ENCODE assay signal across 30 cellular contexts in genomic region chr10:60618861-60619260, GRCh38.
DNase-seq lines count a peak whose midpoint lies in the region; ATAC-seq, FAIRE-seq and TF ChIP-seq lines count a peak whose summit lies in the region.
"Had no signal": no experiment of that assay in that cellular context is flagged by ENCODE, and none has a peak within 500 bp of the region (broad histone marks: within the 10 kb centered on the region; RNA-seq: fewer than 3 reads in every experiment).

No MANE protein-coding gene starts in this region.

- FAIRE-seq in H54 (lab: Jason Lieb, UNC) = peak; percentile 78
- FAIRE-seq: A204.1, bronchial epithelial cell, colon, HTR-8/SVneo had no signal

- DNase-seq in T-helper 1 cell = no peak
- DNase-seq in H54 (ENCODE audit: insufficient read length, low spot score) = no peak
- no peak for DNase-seq in neural crest cell (ENCODE audit: low read depth, low spot score)
- DNase-seq in NCI-H1436 (lab: John Stamatoyannopoulos, UW) = no peak
- no peak for DNase-seq in islet precursor cell
- DNase-seq: activated B cell treated with CpG ODN at 0.5 μM for 24 hours; activated CD4-positive, alpha-beta T cell treated with anti-CD3 and anti-CD28 coated beads, Interleukin-2, amount 50 U/mL, for 48 hours; DMS53; effector memory CD4-positive, alpha-beta T cell; GDM1; KG1; mesenchymal stem cell; MM.1S; NCI-H1417 treated with DMSO at 0.1 percent for 48 hours; NCI-H2107; NCI-H446; NCI-H774; stimulated activated CD4-positive, alpha-beta T cell treated with anti-CD3 and anti-CD28 coated beads, Interleukin-15, amount 100 ng/mL, for 24 hours; stimulated activated naive CD4-positive, alpha-beta T cell treated with Interleukin-2 at 50 U/mL for 16 hours; SW 1271; uterus had no signal

- no peaks in the 10 kb centered on the region for H3K27me3 Mint-ChIP-seq in T-helper 1 cell treated with Interleukin-12 subunit alpha and Interleukin-12 subunit beta and Interleukin-4 antibody, amounts not matched to agents 30 μg/mL and 1 μg/mL, for 36 hours (ENCODE audit: low read depth)
- no peaks in the 10 kb centered on the region for H3K27me3 Mint-ChIP-seq in activated T-helper 17 cell treated with anti-CD3 and anti-CD28 coated beads, Interleukin-2, amount 50 U/mL, for 72 hours
- no peaks in the 10 kb centered on the region for H3K27me3 Mint-ChIP-seq in neural crest cell (ENCODE audit: low read depth)
- H3K27me3 Mint-ChIP-seq: activated B cell treated with CpG ODN at 0.5 μM for 24 hours; activated naive CD4-positive, alpha-beta T cell treated with anti-CD3 and anti-CD28 coated beads, Interleukin-2, amount 50 U/mL, for 24 hours had no signal

- H3K4me3 Mint-ChIP-seq in T-helper 1 cell treated with Interleukin-12 subunit alpha and Interleukin-12 subunit beta and Interleukin-4 antibody, amounts not matched to agents 30 μg/mL and 1 μg/mL, for 36 hours = no peak overlapping the region
- H3K4me3 Mint-ChIP-seq in activated T-helper 17 cell treated with anti-CD3 and anti-CD28 coated beads, Interleukin-2, amount 50 U/mL, for 72 hours = no peak overlapping the region
- no peak overlapping the region for H3K4me3 Mint-ChIP-seq in neural crest cell
- H3K4me3 Mint-ChIP-seq: activated B cell treated with CpG ODN at 0.5 μM for 24 hours; activated naive CD4-positive, alpha-beta T cell treated with anti-CD3 and anti-CD28 coated beads, Interleukin-2, amount 50 U/mL, for 24 hours; B cell had no signal

- H3K4me1 Mint-ChIP-seq in T-helper 1 cell treated with Interleukin-12 subunit alpha and Interleukin-12 subunit beta and Interleukin-4 antibody, amounts not matched to agents 30 μg/mL and 1 μg/mL, for 36 hours (ENCODE audit: low read depth) = peaks cover 13% of the 10 kb centered on the region
- peaks cover 18% of the 10 kb centered on the region for H3K4me1 Mint-ChIP-seq in activated T-helper 17 cell treated with anti-CD3 and anti-CD28 coated beads, Interleukin-2, amount 50 U/mL, for 72 hours
- no peaks in the 10 kb centered on the region for H3K4me1 Mint-ChIP-seq in neural crest cell
- H3K4me1 Mint-ChIP-seq: activated B cell treated with CpG ODN at 0.5 μM for 24 hours, B cell had no signal

- TF ChIP-seq POLR2A in H54 (IDR thresholded peaks at IDR 0.05; ENCODE audit: low read depth, low read length) = no peak

- H3K9me3 Mint-ChIP-seq in T-helper 1 cell treated with Interleukin-12 subunit alpha and Interleukin-12 subunit beta and Interleukin-4 antibody, amounts not matched to agents 30 μg/mL and 1 μg/mL, for 36 hours = no peaks in the 10 kb centered on the region
- H3K9me3 Mint-ChIP-seq in activated T-helper 17 cell treated with anti-CD3 and anti-CD28 coated beads, Interleukin-2, amount 50 U/mL, for 72 hours = no peaks in the 10 kb centered on the region
- no peaks in the 10 kb centered on the region for H3K9me3 Mint-ChIP-seq in neural crest cell
- H3K9me3 Mint-ChIP-seq: activated B cell treated with CpG ODN at 0.5 μM for 24 hours; activated naive CD4-positive, alpha-beta T cell treated with anti-CD3 and anti-CD28 coated beads, Interleukin-2, amount 50 U/mL, for 24 hours had no signal

- ATAC-seq in activated T-helper 17 cell treated with anti-CD3 and anti-CD28 coated beads, Interleukin-2, amount 50 U/mL, for 72 hours (replicated peaks) = no peak
- no peak for ATAC-seq in HG02610 (IDR thresholded peaks at IDR 0.05; ENCODE audit: unreplicated experiment)

- peaks cover 6% of the 10 kb centered on the region for H3K36me3 Mint-ChIP-seq in T-helper 1 cell treated with Interleukin-12 subunit alpha and Interleukin-12 subunit beta and Interleukin-4 antibody, amounts not matched to agents 30 μg/mL and 1 μg/mL, for 36 hours (ENCODE audit: low read depth)
- peaks cover 6% of the 10 kb centered on the region for H3K36me3 Mint-ChIP-seq in activated T-helper 17 cell treated with anti-CD3 and anti-CD28 coated beads, Interleukin-2, amount 50 U/mL, for 72 hours (ENCODE audit: low read depth)
- no peaks in the 10 kb centered on the region for H3K36me3 Mint-ChIP-seq in neural crest cell (ENCODE audit: low read depth)

- no peak for TF ChIP-seq CTCF in neural crest cell (conservative IDR thresholded peaks at IDR 0.05)

- peak overlapping the region; percentile 22 for H3K27ac Mint-ChIP-seq in T-helper 1 cell treated with Interleukin-12 subunit alpha and Interleukin-12 subunit beta and Interleukin-4 antibody, amounts not matched to agents 30 μg/mL and 1 μg/mL, for 36 hours
- peak overlapping the region; percentile 23 for H3K27ac Mint-ChIP-seq in activated T-helper 17 cell treated with anti-CD3 and anti-CD28 coated beads, Interleukin-2, amount 50 U/mL, for 72 hours
- H3K27ac Mint-ChIP-seq in neural crest cell (ENCODE audit: unreplicated experiment) = peak overlapping the region; percentile 52
- H3K27ac Mint-ChIP-seq: activated B cell treated with CpG ODN at 0.5 μM for 24 hours, B cell had no signal
